ENCODE assay signal across 20 cellular contexts in the genomic region with DNA sequence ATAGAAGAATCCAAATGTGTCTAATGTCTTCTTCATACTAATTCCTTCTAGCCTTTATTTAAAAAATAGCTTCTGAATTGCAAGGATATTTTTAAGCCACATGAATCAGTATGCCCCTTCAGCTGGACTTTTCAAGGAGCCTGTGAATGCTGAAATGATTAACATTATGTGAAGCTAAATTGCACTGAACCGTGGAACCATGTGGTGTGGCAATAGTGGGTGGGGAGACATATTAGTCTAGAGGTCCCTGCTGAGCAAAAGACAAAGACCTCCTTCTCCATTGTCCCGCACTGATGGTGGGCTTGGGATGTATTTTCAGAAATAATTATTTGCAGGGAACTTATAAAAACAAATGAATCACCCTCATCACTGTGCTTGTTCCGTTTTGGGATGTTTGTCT.
DNase-seq lines count a peak whose midpoint lies in the region; ATAC-seq and TF ChIP-seq lines count a peak whose summit lies in the region.
"Had no signal": no experiment of that assay in that cellular context is flagged by ENCODE, and none has a peak within 500 bp of the region (broad histone marks: within the 10 kb centered on the region; RNA-seq: fewer than 3 reads in every experiment).

No MANE protein-coding gene starts in this region.

- intact Hi-C loops in A673 (cut with micrococcal nuclease; ENCODE audit: unreplicated experiment): no loop called here
- intact Hi-C loops in upper lobe of right lung (cut with DNase I): no loop called here

- ATAC-seq in upper lobe of right lung (no peak), GM18907 (IDR thresholded peaks at IDR 0.05; ENCODE audit: unreplicated experiment) (no peak)
- ATAC-seq: T-helper 17 cell had no signal

- H3K36me3 ChIP-seq in A673 (ENCODE audit: insufficient read depth, low read length, poor library complexity, severe bottlenecking) (no peaks in the 10 kb centered on the region), neural progenitor cell (no peaks in the 10 kb centered on the region), upper lobe of right lung (no peaks in the 10 kb centered on the region)
- H3K36me3 ChIP-seq: MG63 had no signal

- H3K4me3 Mint-ChIP-seq in neural progenitor cell: no peak overlapping the region
- H3K4me3 Mint-ChIP-seq: activated naive CD8-positive, alpha-beta T cell; T-helper 17 cell had no signal

- peak; percentile 72 for DNase-seq in A673 (ENCODE audit: low spot score)
- DNase-seq in M059J (ENCODE audit: low read depth): peak; percentile 20
- peak; percentile 70 for DNase-seq in fibroblast of gingiva (ENCODE audit: low read depth)
- DNase-seq in neural progenitor cell (ENCODE audit: low spot score): no peak
- no peak for DNase-seq in cerebellar cortex (ENCODE audit: low spot score)
- DNase-seq in upper lobe of right lung: no peak
- no peak for DNase-seq in T-helper 1 cell
- DNase-seq: activated CD4-positive, alpha-beta T cell treated with anti-CD3 and anti-CD28 coated beads for 1 hour; activated CD8-positive, alpha-beta memory T cell treated with anti-CD3 and anti-CD28 coated beads, Interleukin-2, amount 50 U/mL, for 48 hours; cerebellar nuclear complex; hippocampal formation; left cardiac atrium; MG63; NCI-H2029; NCI-H526 treated with DMSO at 0.1 percent for 48 hours; substantia nigra; T-helper 17 cell had no signal

- no TSS peak for BruUV-seq in A673 (replicated peaks; lab: Mats Ljungman, UMichigan)

- no peak overlapping the region for H3K9ac ChIP-seq in neural progenitor cell

- no peaks in the 10 kb centered on the region for H4K20me1 ChIP-seq in neural progenitor cell (ENCODE audit: low read depth)

- H3K27ac Mint-ChIP-seq in neural progenitor cell: peak overlapping the region; percentile 23
- H3K27ac Mint-ChIP-seq: activated naive CD8-positive, alpha-beta T cell; progenitor cell of endocrine pancreas; T-helper 17 cell had no signal

- H3K27ac ChIP-seq in A673 (ENCODE audit: low read depth, low read length, poor library complexity, severe bottlenecking) (no peak overlapping the region), neural progenitor cell (no peak overlapping the region), upper lobe of right lung (no peak overlapping the region)

- H3K4me3 ChIP-seq in A673 (ENCODE audit: low read depth, low read length, poor library complexity, severe bottlenecking) (no peak overlapping the region), neural progenitor cell (no peak overlapping the region), upper lobe of right lung (no peak overlapping the region)
- H3K4me3 ChIP-seq: MG63 had no signal

- H3K4me1 ChIP-seq in A673 (ENCODE audit: insufficient read depth, low read length, poor library complexity, severe bottlenecking) (peaks cover 16% of the 10 kb centered on the region), neural progenitor cell (no peaks in the 10 kb centered on the region), upper lobe of right lung (no peaks in the 10 kb centered on the region)

- no peaks in the 10 kb centered on the region for H3K79me2 ChIP-seq in neural progenitor cell (ENCODE audit: low read depth)

- peaks cover 10% of the 10 kb centered on the region for H3K4me1 Mint-ChIP-seq in neural progenitor cell

- no peaks in the 10 kb centered on the region for H3K27me3 Mint-ChIP-seq in neural progenitor cell (ENCODE audit: insufficient read depth, low read depth)
- H3K27me3 Mint-ChIP-seq: activated naive CD8-positive, alpha-beta T cell; progenitor cell of endocrine pancreas had no signal

- H3K27me3 ChIP-seq in A673 (replicated peaks; ENCODE audit: insufficient read depth, low read depth, low read length, poor library complexity) (no peaks in the 10 kb centered on the region), neural progenitor cell (no peaks in the 10 kb centered on the region), upper lobe of right lung (no peaks in the 10 kb centered on the region)
- H3K27me3 ChIP-seq: MG63 had no signal

- H3K9me3 ChIP-seq in A673 (ENCODE audit: low read depth, low read length, poor library complexity, severe bottlenecking) (no peaks in the 10 kb centered on the region), neural progenitor cell (ENCODE audit: low read depth) (no peaks in the 10 kb centered on the region), upper lobe of right lung (no peaks in the 10 kb centered on the region)
- H3K9me3 ChIP-seq: MG63 had no signal

- H3F3A ChIP-seq in neural progenitor cell (ENCODE audit: low read depth): no peaks in the 10 kb centered on the region

- H3K4me2 ChIP-seq in neural progenitor cell: no peak overlapping the region

- TF ChIP-seq CTCF in A673 (conservative IDR thresholded peaks at IDR 0.05; ENCODE audit: low read depth, low read length): no peak
- TF ChIP-seq CTCF in neural progenitor cell (IDR thresholded peaks at IDR 0.05): no peak
- TF ChIP-seq CTCF in upper lobe of right lung (IDR thresholded peaks at IDR 0.05): no peak

- POLR2A ChIA-PET in A673 (lab: Charles Lee; ENCODE audit: low non-redundant PET): interaction anchor here (0.6 kb wide), 1 partner anchor 10 kb away, joined by 4 read pairs; no protein-coding TSS in a partner anchor

- no peaks in the 10 kb centered on the region for H3K9me3 Mint-ChIP-seq in neural progenitor cell

- H3K36me3 Mint-ChIP-seq in neural progenitor cell: no peaks in the 10 kb centered on the region
- H3K36me3 Mint-ChIP-seq: activated naive CD8-positive, alpha-beta T cell had no signal

- no peak overlapping the region for H2AFZ ChIP-seq in neural progenitor cell (replicated peaks)

- CTCF ChIA-PET in A673 (lab: Charles Lee): no interaction called here

Comparison
In these comparisons a context has a peak if more than half of its experiments do, and no peak if none do; other contexts are left out.
1. DNase-seq: peak in A673 (single experiment), M059J (single experiment) and fibroblast of gingiva (single experiment); none in neural progenitor cell (single experiment), cerebellar cortex (single experiment), upper lobe of right lung (single experiment) and T-helper 1 cell (0 of 5).